24 cellular contexts compared by ENCODE assay signal in the genomic region with DNA sequence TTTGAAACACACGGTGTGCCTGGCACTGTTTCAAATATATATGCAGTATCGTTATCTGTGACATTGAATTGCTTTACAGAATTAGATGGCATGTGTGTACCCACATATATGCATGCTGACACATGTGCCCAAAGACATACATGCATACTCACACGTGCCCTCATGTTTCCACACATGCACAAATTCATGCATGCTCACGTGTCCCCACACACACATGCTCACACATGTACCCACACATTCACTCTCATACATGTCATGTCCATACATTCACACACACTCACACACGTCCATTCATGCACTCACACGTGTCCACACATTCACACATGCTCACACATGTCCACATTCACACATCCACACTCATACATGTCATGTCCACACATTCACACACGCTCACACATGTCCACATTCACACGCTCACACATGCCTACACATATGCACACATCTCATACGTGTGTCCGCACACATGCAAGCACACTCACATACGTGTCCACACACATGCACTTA. TPM values are rescaled to one million over a fixed set of nuclear protein-coding genes. Genes with fewer than 3 reads are reported as not detected.
DNase-seq lines count a peak whose midpoint lies in the region; ATAC-seq, FAIRE-seq and TF ChIP-seq lines count a peak whose summit lies in the region.
"Had no signal": no experiment of that assay in that cellular context is flagged by ENCODE, and none has a peak within 500 bp of the region (broad histone marks: within the 10 kb centered on the region; RNA-seq: fewer than 3 reads in every experiment).

No MANE protein-coding gene starts in this region.

- intact Hi-C loops in activated naive CD4-positive, alpha-beta T cell treated with anti-CD3 and anti-CD28 coated beads for 36 hours (cut with micrococcal nuclease): no loop called here
- intact Hi-C loops in dorsolateral prefrontal cortex (cut with DNase I): no loop called here

- TF ChIP-seq CTCF in RWPE2 (IDR thresholded peaks at IDR 0.05; ENCODE audit: poor library complexity, severe bottlenecking) (no peak), keratinocyte (optimal IDR thresholded peaks at IDR 0.05 in 1 of 3, IDR thresholded peaks at IDR 0.05 in 1 of 3, conservative IDR thresholded peaks at IDR 0.05 in 1 of 3; ENCODE audit: extremely low read depth in 1 of 3, insufficient read depth in 2 of 3, low read length in 3 of 3) (no peak), suprapubic skin (IDR thresholded peaks at IDR 0.05) (no peak), dorsolateral prefrontal cortex (IDR thresholded peaks at IDR 0.05 in 54 of 56, conservative IDR thresholded peaks at IDR 0.05 in 2 of 56; ENCODE audit: low read depth in 1 of 56, partially characterized antibody in 56 of 56) (no peak)

- no peaks in the 10 kb centered on the region for H3K79me2 ChIP-seq in keratinocyte (ENCODE audit: control insufficient read depth, insufficient read depth, low read length)
- H3K79me2 ChIP-seq: parathyroid adenoma had no signal

- no peak overlapping the region for H3K4me3 Mint-ChIP-seq in activated naive CD4-positive, alpha-beta T cell treated with anti-CD3 and anti-CD28 coated beads for 36 hours
- H3K4me3 Mint-ChIP-seq: central memory CD8-positive, alpha-beta T cell; natural killer cell had no signal

- no peak for TF ChIP-seq POLR2A in suprapubic skin (IDR thresholded peaks at IDR 0.05)

- H3K27ac ChIP-seq in RWPE2 (ENCODE audit: poor library complexity, severe bottlenecking) (no peak overlapping the region), keratinocyte (ENCODE audit: control insufficient read depth, insufficient read depth, low read length) (no peak overlapping the region), suprapubic skin (no peak overlapping the region), dorsolateral prefrontal cortex (peak overlapping the region in 23 of 59 donors; percentile 1 to 67 (median 38))
- H3K27ac ChIP-seq: A549, parathyroid adenoma, sigmoid colon, transverse colon had no signal

- no peak overlapping the region for H3K9ac ChIP-seq in keratinocyte (ENCODE audit: control insufficient read depth, extremely low read depth, insufficient read depth, low read length)
- H3K9ac ChIP-seq: parathyroid adenoma had no signal

- H3K36me3 ChIP-seq in RWPE2 (ENCODE audit: low read depth): peaks cover 25% of the 10 kb centered on the region
- H3K36me3 ChIP-seq in keratinocyte (ENCODE audit: control insufficient read depth in 2 of 2, extremely low read depth in 1 of 2, insufficient read depth in 2 of 2, low read length in 2 of 2): peaks cover 0 to 1% of the 10 kb centered on the region in 2 experiments
- H3K36me3 ChIP-seq in suprapubic skin: peaks cover 44% of the 10 kb centered on the region
- H3K36me3 ChIP-seq: HAP-1, transverse colon had no signal

- no peak overlapping the region for H3K4me2 ChIP-seq in keratinocyte (ENCODE audit: control insufficient read depth, extremely low read depth, insufficient read depth, low read depth, low read length)
- H3K4me2 ChIP-seq: A549 had no signal

- H3K4me1 ChIP-seq in RWPE2 (ENCODE audit: insufficient read depth, poor library complexity, severe bottlenecking) (no peaks in the 10 kb centered on the region), keratinocyte (ENCODE audit: control insufficient read depth, extremely low read depth, insufficient read depth, low read length) (no peaks in the 10 kb centered on the region), suprapubic skin (no peaks in the 10 kb centered on the region)
- H3K4me1 ChIP-seq: A549, BE2C, HAP-1, parathyroid adenoma, sigmoid colon, transverse colon had no signal

- H3K4me3 ChIP-seq in RWPE2 (ENCODE audit: severe bottlenecking) (no peak overlapping the region), keratinocyte (ENCODE audit: control insufficient read depth in 2 of 3, extremely low read depth in 1 of 3, insufficient read depth in 2 of 3, low read depth in 1 of 3, low read length in 3 of 3) (no peak overlapping the region), suprapubic skin (no peak overlapping the region), dorsolateral prefrontal cortex (no peak overlapping the region)
- H3K4me3 ChIP-seq: A549, HAP-1, sigmoid colon, transverse colon had no signal

- H3K9me3 ChIP-seq in RWPE2 (ENCODE audit: severe bottlenecking) (no peaks in the 10 kb centered on the region), keratinocyte (ENCODE audit: control insufficient read depth, low read depth, low read length) (peaks cover 3% of the 10 kb centered on the region), suprapubic skin (no peaks in the 10 kb centered on the region)
- H3K9me3 ChIP-seq: A549, BE2C, HAP-1, sigmoid colon, transverse colon had no signal

- H3K27me3 Mint-ChIP-seq in activated naive CD4-positive, alpha-beta T cell treated with anti-CD3 and anti-CD28 coated beads for 36 hours (ENCODE audit: low read depth): no peaks in the 10 kb centered on the region
- H3K27me3 Mint-ChIP-seq: central memory CD8-positive, alpha-beta T cell had no signal

- TF ChIP-seq EP300 in suprapubic skin (IDR thresholded peaks at IDR 0.05): no peak

- 83% methylated on average over 11 of the region's 11 CpGs for WGBS in suprapubic skin

- H2AFZ ChIP-seq in keratinocyte (ENCODE audit: control insufficient read depth, low read length): no peak overlapping the region
- H2AFZ ChIP-seq: parathyroid adenoma had no signal

- CTCF ChIA-PET in activated naive CD4-positive, alpha-beta T cell treated with anti-CD3 and anti-CD28 coated beads for 36 hours (lab: Charles Lee): no interaction called here

- ATAC-seq in RWPE2 (ENCODE audit: low read depth): no peak
- ATAC-seq: A549 had no signal

- H3K4me1 Mint-ChIP-seq in activated naive CD4-positive, alpha-beta T cell treated with anti-CD3 and anti-CD28 coated beads for 36 hours (ENCODE audit: low read depth): peaks cover 6% of the 10 kb centered on the region

- H3K27ac Mint-ChIP-seq in activated naive CD4-positive, alpha-beta T cell treated with anti-CD3 and anti-CD28 coated beads for 36 hours: peak overlapping the region; percentile 14

- peaks cover 37% of the 10 kb centered on the region for H3K36me3 Mint-ChIP-seq in activated naive CD4-positive, alpha-beta T cell treated with anti-CD3 and anti-CD28 coated beads for 36 hours (ENCODE audit: low read depth)
- H3K36me3 Mint-ChIP-seq: natural killer cell had no signal

- peak; percentile 23 for FAIRE-seq in keratinocyte (lab: Jason Lieb, UNC)
- FAIRE-seq: A549, D721Med, frontal cortex, GM18507, kidney had no signal

- dilution Hi-C loops in keratinocyte (cut with MboI; ENCODE audit: extremely low pct_ligation_motif_present, low sequenced_read_pairs): no loop called here

- no peaks in the 10 kb centered on the region for H3K9me3 Mint-ChIP-seq in activated naive CD4-positive, alpha-beta T cell treated with anti-CD3 and anti-CD28 coated beads for 36 hours
- H3K9me3 Mint-ChIP-seq: central memory CD8-positive, alpha-beta T cell had no signal

- no peaks in the 10 kb centered on the region for H3K9me1 ChIP-seq in keratinocyte (ENCODE audit: control insufficient read depth, extremely low read depth, insufficient read depth, low read length)

- H3K27me3 ChIP-seq in RWPE2 (ENCODE audit: insufficient read depth, poor library complexity, severe bottlenecking) (no peaks in the 10 kb centered on the region), keratinocyte (ENCODE audit: control insufficient read depth, extremely low read depth, insufficient read depth, low read length) (no peaks in the 10 kb centered on the region), suprapubic skin (no peaks in the 10 kb centered on the region), dorsolateral prefrontal cortex (no peaks in the 10 kb centered on the region)
- H3K27me3 ChIP-seq: BE2C, sigmoid colon, transverse colon had no signal

- DNase-seq in activated naive CD4-positive, alpha-beta T cell treated with anti-CD3 and anti-CD28 coated beads for 36 hours: no peak
- no peak for DNase-seq in activated naive CD4-positive, alpha-beta T cell treated with Interleukin-2 at 50 U/mL for 16 hours
- DNase-seq in RWPE2 (ENCODE audit: low spot score) (peak; percentile 3), keratinocyte (ENCODE audit: low read depth, low spot score) (no peak), suprapubic skin (ENCODE audit: low spot score in 2 of 2) (peak; percentile 11 to 17), HPDE6-E6E7 (ENCODE audit: extremely low spot score) (no peak), dorsolateral prefrontal cortex (no peak), HUDEP-2 (lab: John Stamatoyannopoulos, UW; ENCODE audit: unreplicated experiment in 76 of 76) (no peak)
- DNase-seq: activated CD4-positive, CD25-positive, alpha-beta regulatory T cell treated with anti-CD3 and anti-CD28 coated beads, Interleukin-2, amount 50 U/mL, for 72 hours; BE2C; EL; mesenchymal stem cell; natural killer cell; transverse colon had no signal

- H4K20me1 ChIP-seq in keratinocyte (ENCODE audit: control insufficient read depth, extremely low read depth, insufficient read depth, low read length): no peaks in the 10 kb centered on the region

RNA-seq across cellular contexts. Expression of a gene that starts 17.9 kb away (rescaled TPM):
- total RNA-seq in activated naive CD4-positive, alpha-beta T cell treated with anti-CD3 and anti-CD28 coated beads for 36 hours: 1 to 10 TPM; 1.7 to 1.8 TPM
- 0.03 to 0.10 TPM in 2 of 3 replicates, not detected in the other for polyA plus RNA-seq in keratinocyte
- polyA plus RNA-seq in keratinocyte (2011; ENCODE audit: low read depth): not detected
- 0.04 and 0.08 TPM in 2 replicates for polyA plus RNA-seq in keratinocyte (2011; cell fraction: cytosol; rRNA removed)
- polyA plus RNA-seq in keratinocyte (2011; cell fraction: nucleus; rRNA removed): 0.32 and 0.92 TPM in 2 replicates
- 0.03 and 0.06 TPM in 2 replicates for polyA plus RNA-seq in keratinocyte (2012; ENCODE audit: low replicate concordance)
- 0.19 to 2.3 TPM (median 1.0 TPM) in 3 replicates for polyA minus RNA-seq in keratinocyte
- not detected for polyA minus RNA-seq in keratinocyte (2011; cell fraction: cytosol; rRNA and poly(A)+ RNA removed)
- 0.31 and 0.42 TPM in 2 replicates for polyA minus RNA-seq in keratinocyte (2011; cell fraction: nucleus; rRNA and poly(A)+ RNA removed)
- total RNA-seq in suprapubic skin (1 to 10 TPM in 1 of 4 donors, under 1 TPM in 3; 0.16 to 1.4 (median 0.53) TPM), dorsolateral prefrontal cortex (1 to 10 TPM; 1.0 to 8.3 (median 2.9) TPM)
- total RNA-seq: epithelial cell of proximal tubule had no signal

Comparison
In these comparisons a context has a peak if more than half of its experiments do, and no peak if none do; other contexts are left out.
1. DNase-seq: peak in RWPE2 (single experiment) and suprapubic skin (2 of 2); none in activated naive CD4-positive, alpha-beta T cell treated with anti-CD3 and anti-CD28 coated beads for 36 hours (single experiment), activated naive CD4-positive, alpha-beta T cell treated with Interleukin-2 at 50 U/mL for 16 hours (single experiment), keratinocyte (single experiment), HPDE6-E6E7 (single experiment), dorsolateral prefrontal cortex (0 of 10) and HUDEP-2 (0 of 76).